30 cellular contexts compared by ENCODE assay signal in genomic region chr6:28979679-28980078, GRCh38. TPM values are rescaled to one million over a fixed set of nuclear protein-coding genes. Genes with fewer than 3 reads are reported as not detected.
A peak's percentile ranks its signal among the peaks of the same experiment; 100 is the strongest.
DNase-seq lines count a peak whose midpoint lies in the region; ATAC-seq and TF ChIP-seq lines count a peak whose summit lies in the region.
"Had no signal": no experiment of that assay in that cellular context is flagged by ENCODE, and none has a peak within 500 bp of the region (broad histone marks: within the 10 kb centered on the region; RNA-seq: fewer than 3 reads in every experiment).

No MANE protein-coding gene starts in this region.

- no peak overlapping the region for H3K27ac ChIP-seq in BLaER1
- no peak overlapping the region for H3K27ac ChIP-seq in GM23338 (ENCODE audit: low read depth)
- peak overlapping the region; percentile 97 for H3K27ac ChIP-seq in Panc1 (ENCODE audit: low read length)
- H3K27ac ChIP-seq in naive thymus-derived CD4-positive, alpha-beta T cell (ENCODE audit: low read depth, low read length), result no peak overlapping the region
- no peak overlapping the region for H3K27ac ChIP-seq in upper lobe of left lung
- H3K27ac ChIP-seq: colonic mucosa, GM23248, heart left ventricle, SK-N-MC, skin epidermis, thoracic aorta had no signal

- H3K9me2 ChIP-seq in GM23338 (ENCODE audit: insufficient read depth), result no peaks in the 10 kb centered on the region

- TF ChIP-seq CTCF in GM23338 (conservative IDR thresholded peaks at IDR 0.05; ENCODE audit: low read depth in 2 of 2), result no peak
- TF ChIP-seq CTCF in Panc1 (IDR thresholded peaks at IDR 0.05), result no peak
- no peak for TF ChIP-seq CTCF in upper lobe of left lung (IDR thresholded peaks at IDR 0.05)

- 41 to 61% methylated on average over 2 of the region's 2 CpGs for WGBS in upper lobe of left lung, 2 donors

- H3K4me3 ChIP-seq in BLaER1 (no peak overlapping the region), GM23338 (no peak overlapping the region), Panc1 (ENCODE audit: low read depth in 2 of 2, low read length in 2 of 2) (no peak overlapping the region), upper lobe of left lung (no peak overlapping the region)
- H3K4me3 ChIP-seq in naive thymus-derived CD4-positive, alpha-beta T cell (ENCODE audit: low read length), result no peak overlapping the region
- H3K4me3 ChIP-seq: cardiac muscle cell, colonic mucosa, GM23248, skin epidermis had no signal

- peaks cover 26% of the 10 kb centered on the region for H3K27me3 ChIP-seq in BLaER1
- H3K27me3 ChIP-seq in GM23338 (ENCODE audit: insufficient read depth), result peaks cover 42% of the 10 kb centered on the region
- no peaks in the 10 kb centered on the region for H3K27me3 ChIP-seq in Panc1 (ENCODE audit: control insufficient read depth, insufficient read depth, low read length)
- no peaks in the 10 kb centered on the region for H3K27me3 ChIP-seq in naive thymus-derived CD4-positive, alpha-beta T cell (ENCODE audit: control insufficient read depth in 2 of 2, insufficient read depth in 2 of 2, low read length in 2 of 2)
- no peaks in the 10 kb centered on the region for H3K27me3 ChIP-seq in upper lobe of left lung
- H3K27me3 ChIP-seq: colonic mucosa had no signal

- TF ChIP-seq POLR2A in upper lobe of left lung (IDR thresholded peaks at IDR 0.05), result no peak

- H3K79me2 ChIP-seq in GM23338 (replicated peaks; ENCODE audit: insufficient read depth), result no peaks in the 10 kb centered on the region

- BruUV-seq in Panc1 (replicated peaks; lab: Mats Ljungman, UMichigan), result no TSS peak

- H3K4me2 ChIP-seq in BLaER1 (peak overlapping the region; percentile 89), GM23338 (no peak overlapping the region)

- CTCF ChIA-PET in Panc1 (lab: Charles Lee), result no interaction called here
- CTCF ChIA-PET in naive thymus-derived CD4-positive, alpha-beta T cell (lab: Charles Lee), result interaction anchor here (5.4 kb wide), 1 partner anchor 142 kb away, joined by 23 read pairs; no protein-coding TSS in a partner anchor

- H3K27me3 Mint-ChIP-seq in GM23338 (ENCODE audit: insufficient read depth, low read depth, poor library complexity), result peaks cover 19% of the 10 kb centered on the region
- peaks cover 19 to 49% (median 34%) of the 10 kb centered on the region in 5 donors for H3K27me3 Mint-ChIP-seq in naive thymus-derived CD4-positive, alpha-beta T cell

- no peak overlapping the region for H3K27ac Mint-ChIP-seq in GM23338
- peak overlapping the region in 2 of 9 donors; percentile 8 to 15 for H3K27ac Mint-ChIP-seq in naive thymus-derived CD4-positive, alpha-beta T cell
- H3K27ac Mint-ChIP-seq: activated T-cell treated with anti-CD3 and anti-CD28 coated beads, Interleukin-2, amount 50 U/mL, for 24 hours; effector memory CD8-positive, alpha-beta T cell; T-helper 1 cell treated with Interleukin-12 subunit alpha and Interleukin-12 subunit beta and Interleukin-4 antibody, amounts not matched to agents 30 μg/mL and 1 μg/mL, for 36 hours had no signal

- peaks cover 8% of the 10 kb centered on the region; the same call in 1 of the 2 replicates for H3F3A ChIP-seq in GM23338 (replicated peaks; ENCODE audit: low read depth)

- peak overlapping the region; percentile 24; the same call in 2 of the 3 replicates for H3K4me3 Mint-ChIP-seq in GM23338
- peak overlapping the region in 6 of 10 donors; percentile 3 to 92 (median 27) for H3K4me3 Mint-ChIP-seq in naive thymus-derived CD4-positive, alpha-beta T cell

- H3K36me3 Mint-ChIP-seq in GM23338 (ENCODE audit: low read depth), result peaks cover 4% of the 10 kb centered on the region; the same call in 1 of the 3 replicates
- peaks cover 0 to 6% (median 3%) of the 10 kb centered on the region in 5 donors for H3K36me3 Mint-ChIP-seq in naive thymus-derived CD4-positive, alpha-beta T cell

- H3K9ac ChIP-seq in BLaER1, result no peak overlapping the region
- H3K9ac ChIP-seq: GM23248 had no signal

- no peak for ATAC-seq in GM23338
- no peak for ATAC-seq in Panc1
- no peak for ATAC-seq in naive thymus-derived CD4-positive, alpha-beta T cell
- ATAC-seq in upper lobe of left lung (ENCODE audit: low FRiP score in 2 of 2), result no peak
- ATAC-seq in HG03460 (IDR thresholded peaks at IDR 0.05; ENCODE audit: unreplicated experiment), result no peak
- no peak for ATAC-seq in SK-N-SH treated with all-trans-retinoic acid at 6 μM for 48 hours
- no peak for ATAC-seq in GM21515 (IDR thresholded peaks at IDR 0.05; ENCODE audit: unreplicated experiment)
- ATAC-seq: effector memory CD8-positive, alpha-beta T cell; esophagus mucosa; heart left ventricle had no signal

- H3K9me3 Mint-ChIP-seq in GM23338, result peaks cover 6% of the 10 kb centered on the region; the same call in 2 of the 3 replicates
- H3K9me3 Mint-ChIP-seq in naive thymus-derived CD4-positive, alpha-beta T cell, result peaks cover 0 to 13% (median 3%) of the 10 kb centered on the region in 11 donors
- H3K9me3 Mint-ChIP-seq: activated T-cell treated with anti-CD3 and anti-CD28 coated beads, Interleukin-2, amount 50 U/mL, for 24 hours; effector memory CD8-positive, alpha-beta T cell; stimulated activated naive CD8-positive, alpha-beta T cell treated with anti-CD3 and anti-CD28 coated beads, Interleukin-15, Interleukin-2, amounts not matched to agents 100 ng/mL and 50 ng/mL, for 24 hours; T-helper 1 cell treated with Interleukin-12 subunit alpha and Interleukin-12 subunit beta and Interleukin-4 antibody, amounts not matched to agents 30 μg/mL and 1 μg/mL, for 36 hours had no signal

- no peaks in the 10 kb centered on the region for H3K36me3 ChIP-seq in BLaER1
- H3K36me3 ChIP-seq in GM23338 (ENCODE audit: insufficient read depth), result no peaks in the 10 kb centered on the region
- no peaks in the 10 kb centered on the region for H3K36me3 ChIP-seq in Panc1 (ENCODE audit: control insufficient read depth, insufficient read depth, low read length)
- no peaks in the 10 kb centered on the region for H3K36me3 ChIP-seq in naive thymus-derived CD4-positive, alpha-beta T cell (ENCODE audit: control insufficient read depth in 2 of 3, insufficient read depth in 3 of 3, low read length in 3 of 3)
- H3K36me3 ChIP-seq in upper lobe of left lung, result no peaks in the 10 kb centered on the region
- H3K36me3 ChIP-seq: cardiac muscle cell, colonic mucosa, heart left ventricle, thoracic aorta had no signal

- POLR2A ChIA-PET in Panc1 (lab: Charles Lee), result no interaction called here
- POLR2A ChIA-PET in naive thymus-derived CD4-positive, alpha-beta T cell (lab: Charles Lee), result interaction anchor here (1.4 to 2.2 kb wide), 2 partner anchors 95 to 142 kb away, joined by 4 to 9 read pairs; no protein-coding TSS in a partner anchor

- intact Hi-C loops in Panc1 (cut with micrococcal nuclease; ENCODE audit: unreplicated experiment), result loop anchor here (10.0 kb wide), 1 partner anchor 115 kb away; no protein-coding TSS in a partner anchor
- intact Hi-C loops in naive thymus-derived CD4-positive, alpha-beta T cell (cut with micrococcal nuclease), result loop anchor here (2.0 to 10.0 kb wide), 4 partner anchors 27 to 1292 kb away; partner anchors contain the start of gene ZNF165 (in 1 of the 2)

- peaks cover 33% of the 10 kb centered on the region for H3K4me1 ChIP-seq in BLaER1
- H3K4me1 ChIP-seq in GM23338 (ENCODE audit: insufficient read depth), result peaks cover 26% of the 10 kb centered on the region; the same call in 1 of the 2 replicates
- peaks cover 38% of the 10 kb centered on the region for H3K4me1 ChIP-seq in Panc1 (ENCODE audit: control insufficient read depth, insufficient read depth, low read length)
- H3K4me1 ChIP-seq in naive thymus-derived CD4-positive, alpha-beta T cell (ENCODE audit: control insufficient read depth in 2 of 2, insufficient read depth in 2 of 2, low read length in 2 of 2), result peaks cover 7 to 15% of the 10 kb centered on the region in 2 donors
- H3K4me1 ChIP-seq in upper lobe of left lung, result peaks cover 9 to 19% (median 9%) of the 10 kb centered on the region in 4 donors
- H3K4me1 ChIP-seq: colonic mucosa had no signal

- H4K20me1 ChIP-seq in BLaER1 (no peaks in the 10 kb centered on the region), GM23338 (replicated peaks; ENCODE audit: insufficient read depth) (no peaks in the 10 kb centered on the region)

- H3K9me3 ChIP-seq in BLaER1 (peaks cover 5% of the 10 kb centered on the region; the same call in 1 of the 2 replicates), Panc1 (ENCODE audit: control insufficient read depth, insufficient read depth, low read depth, low read length) (no peaks in the 10 kb centered on the region), upper lobe of left lung (no peaks in the 10 kb centered on the region)
- no peaks in the 10 kb centered on the region for H3K9me3 ChIP-seq in naive thymus-derived CD4-positive, alpha-beta T cell (ENCODE audit: control insufficient read depth in 2 of 3, low read length in 3 of 3)
- H3K9me3 ChIP-seq: colonic mucosa, heart left ventricle, thoracic aorta had no signal

- peaks cover 41% of the 10 kb centered on the region for H3K4me1 Mint-ChIP-seq in GM23338
- peaks cover 26 to 66% (median 51%) of the 10 kb centered on the region in 7 donors for H3K4me1 Mint-ChIP-seq in naive thymus-derived CD4-positive, alpha-beta T cell

- in situ Hi-C loops in Panc1 (cut with HindIII; ENCODE audit: low pct_unique_long_range_greater_than_20kb, low sequenced_read_pairs), result no loop called here

- H2AFZ ChIP-seq in GM23338, result no peak overlapping the region

- DNase-seq in GM23338 (ENCODE audit: low spot score), result no peak
- DNase-seq in Panc1 (ENCODE audit: low read depth, low spot score), result no peak
- DNase-seq in naive thymus-derived CD4-positive, alpha-beta T cell, result no peak
- no peak for DNase-seq in upper lobe of left lung
- DNase-seq: activated CD4-positive, alpha-beta T cell treated with anti-CD3 and anti-CD28 coated beads for 48 hours; activated naive CD4-positive, alpha-beta T cell; activated T-cell treated with anti-CD3 and anti-CD28 coated beads, Interleukin-2, amount 50 U/mL, for 24 hours; anterior cingulate cortex; colonic mucosa; effector memory CD8-positive, alpha-beta T cell; foreskin fibroblast; GM23248; heart left ventricle; HFFc6; kidney; naive B cell; NCI-H1417; NCI-H2029 treated with DMSO at 0.1 percent for 48 hours; NCI-H2227 treated with DMSO at 0.1 percent for 48 hours had no signal

- no peak for TF ChIP-seq EP300 in upper lobe of left lung (IDR thresholded peaks at IDR 0.05)

RNA-seq across cellular contexts. Expression of gene ZNF311, which starts 25.4 kb away (rescaled TPM):
- total RNA-seq in GM23338 (2014; rRNA removed; shearing (Covaris generic)), result 1.8 and 2.4 TPM in 2 replicates
- polyA plus RNA-seq in GM23338 (2016; fragmentation: Nextera tagmentation; extraction: Ambion mirVana), result 1.5 TPM in 2 replicates
- total RNA-seq in Panc1 (2021; ENCODE audit: unreplicated experiment), result 0.39 TPM
- 0.29 TPM for polyA plus RNA-seq in Panc1 (2012; ENCODE audit: insufficient read length)
- total RNA-seq in naive thymus-derived CD4-positive, alpha-beta T cell, result under 1 TPM; 0.22 to 0.73 (median 0.57) TPM
- under 1 TPM; 0.08 to 0.47 TPM for polyA plus RNA-seq in naive thymus-derived CD4-positive, alpha-beta T cell
- 1 to 10 TPM in 4 of 6 donors, under 1 TPM in 1, not detected in 1; 0.76 to 6.3 (median 1.7) TPM for total RNA-seq in upper lobe of left lung

RNA-seq across cellular contexts. Expression of gene TRIM27, which starts 55.9 kb away (rescaled TPM):
- total RNA-seq in GM23338 (2014; rRNA removed; shearing (Covaris generic)), result 98.4 and 127 TPM in 2 replicates
- polyA plus RNA-seq in GM23338 (2016; fragmentation: Nextera tagmentation; extraction: Ambion mirVana), result 43.1 and 47.9 TPM in 2 replicates
- total RNA-seq in Panc1 (2021; ENCODE audit: unreplicated experiment), result 53.0 TPM
- polyA plus RNA-seq in Panc1 (2012; ENCODE audit: insufficient read length), result 42.6 TPM
- 10 to 100 TPM; 22.9 to 93.9 (median 67.5) TPM for total RNA-seq in naive thymus-derived CD4-positive, alpha-beta T cell
- 10 to 100 TPM; 53.0 to 82.2 TPM for polyA plus RNA-seq in naive thymus-derived CD4-positive, alpha-beta T cell
- 10 to 100 TPM; 45.8 to 90.1 (median 55.5) TPM for total RNA-seq in upper lobe of left lung
